In the genomic region with DNA sequence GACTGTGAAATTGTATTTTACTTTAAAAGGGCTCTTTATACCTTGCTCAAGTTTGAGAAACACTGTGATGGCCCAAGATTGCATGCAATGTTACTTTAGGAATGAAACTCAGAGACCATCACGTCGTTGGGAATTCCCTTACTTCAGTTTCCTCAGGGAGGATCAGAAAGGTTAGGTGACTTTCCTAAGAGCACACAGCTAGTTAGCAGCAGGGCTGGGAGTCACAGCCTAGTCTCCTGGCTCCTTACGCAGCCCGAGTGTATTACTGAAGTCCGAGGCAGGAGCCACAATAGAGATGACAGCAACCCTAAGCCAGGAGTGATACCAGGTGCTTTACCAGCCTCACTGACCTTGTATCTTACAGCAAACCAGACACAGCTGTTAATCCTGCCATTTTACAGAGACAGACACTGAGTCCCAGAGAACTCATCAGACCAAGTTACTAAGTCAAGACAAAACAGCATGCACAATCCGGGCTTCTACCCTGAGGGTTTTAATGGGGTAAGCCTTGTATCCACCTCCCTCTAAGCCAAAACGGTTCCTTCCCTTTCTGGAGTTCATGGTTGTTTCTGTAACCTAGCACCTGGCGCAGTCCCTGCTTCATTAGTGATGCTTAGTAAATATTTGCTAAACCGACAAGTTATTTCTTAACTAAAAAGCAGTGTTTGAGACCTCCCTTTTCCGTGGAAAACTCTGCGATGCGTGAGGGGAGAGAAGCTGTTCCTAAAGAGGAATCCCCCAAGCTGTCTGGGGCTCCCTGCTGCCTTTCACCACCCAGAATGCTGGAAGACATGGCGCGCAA, we compare ENCODE assay signal across 17 cellular contexts.
DNase-seq lines count a peak whose midpoint lies in the region; ATAC-seq and TF ChIP-seq lines count a peak whose summit lies in the region.
"Had no signal": no experiment of that assay in that cellular context is flagged by ENCODE, and none has a peak within 500 bp of the region (broad histone marks: within the 10 kb centered on the region; RNA-seq: fewer than 3 reads in every experiment).

No MANE protein-coding gene starts in this region.

- H3K36me3 Mint-ChIP-seq in progenitor cell of endocrine pancreas (ENCODE audit: insufficient read depth): peaks cover 6% of the 10 kb centered on the region

- peak overlapping the region; percentile 72 for H3K4me3 Mint-ChIP-seq in progenitor cell of endocrine pancreas (ENCODE audit: low read depth)
- H3K4me3 Mint-ChIP-seq: naive thymus-derived CD8-positive, alpha-beta T cell; stimulated activated naive CD8-positive, alpha-beta T cell treated with anti-CD3 and anti-CD28 coated beads, Interleukin-15, amount 100 ng/mL, for 72 hours; T-helper 1 cell treated with Interleukin-12 subunit alpha and Interleukin-12 subunit beta and Interleukin-4 antibody, amounts not matched to agents 30 μg/mL and 1 μg/mL, for 36 hours had no signal

- H3K4me1 Mint-ChIP-seq in progenitor cell of endocrine pancreas (ENCODE audit: low read depth): peaks cover 22% of the 10 kb centered on the region
- H3K4me1 Mint-ChIP-seq: stimulated activated naive CD8-positive, alpha-beta T cell treated with anti-CD3 and anti-CD28 coated beads, Interleukin-15, amount 100 ng/mL, for 72 hours had no signal

- H3K27ac Mint-ChIP-seq in progenitor cell of endocrine pancreas: peak overlapping the region; percentile 98
- H3K27ac Mint-ChIP-seq: T-helper 1 cell treated with Interleukin-12 subunit alpha and Interleukin-12 subunit beta and Interleukin-4 antibody, amounts not matched to agents 30 μg/mL and 1 μg/mL, for 36 hours had no signal

- peak; percentile 69 for DNase-seq in NCI-H2107 treated with DMSO at 0.1 percent for 48 hours (lab: John Stamatoyannopoulos, UW; ENCODE audit: unreplicated experiment)
- no peak for DNase-seq in NCI-H2107 (lab: John Stamatoyannopoulos, UW)
- DNase-seq in NCI-H526 treated with DMSO at 0.1 percent for 48 hours (lab: John Stamatoyannopoulos, UW): peak; percentile 67
- no peak for DNase-seq in epithelial cell of proximal tubule (ENCODE audit: low read depth)
- DNase-seq in progenitor cell of endocrine pancreas (ENCODE audit: low spot score, unreplicated experiment): no peak
- DNase-seq: activated CD4-positive, alpha-beta T cell treated with anti-CD3 and anti-CD28 coated beads for 1 hour; central memory CD4-positive, alpha-beta T cell; HCEC 1CT; left ventricle myocardium superior; naive thymus-derived CD8-positive, alpha-beta T cell; stimulated activated naive CD8-positive, alpha-beta T cell treated with anti-CD3 and anti-CD28 coated beads, Interleukin-15, amount 100 ng/mL, for 72 hours had no signal

- no peaks in the 10 kb centered on the region for H3K9me3 Mint-ChIP-seq in progenitor cell of endocrine pancreas (ENCODE audit: low read depth)
- H3K9me3 Mint-ChIP-seq: activated naive CD4-positive, alpha-beta T cell treated with anti-CD3 and anti-CD28 coated beads, Interleukin-2, amount 50 U/mL, for 72 hours; naive thymus-derived CD8-positive, alpha-beta T cell; stimulated activated naive CD8-positive, alpha-beta T cell treated with anti-CD3 and anti-CD28 coated beads, Interleukin-15, amount 100 ng/mL, for 72 hours; T-helper 1 cell treated with Interleukin-12 subunit alpha and Interleukin-12 subunit beta and Interleukin-4 antibody, amounts not matched to agents 30 μg/mL and 1 μg/mL, for 36 hours had no signal

- TF ChIP-seq CTCF in epithelial cell of proximal tubule (conservative IDR thresholded peaks at IDR 0.05; ENCODE audit: low read depth, low read length): no peak
- TF ChIP-seq CTCF in progenitor cell of endocrine pancreas (IDR thresholded peaks at IDR 0.05; ENCODE audit: unreplicated experiment): no peak

- peak overlapping the region; percentile 29 for H3K4me3 ChIP-seq in epithelial cell of proximal tubule (ENCODE audit: low read depth, low read length)
- H3K4me3 ChIP-seq: A549 had no signal

- H3K27me3 Mint-ChIP-seq in progenitor cell of endocrine pancreas: no peaks in the 10 kb centered on the region
- H3K27me3 Mint-ChIP-seq: naive thymus-derived CD8-positive, alpha-beta T cell; stimulated activated naive CD8-positive, alpha-beta T cell treated with anti-CD3 and anti-CD28 coated beads, Interleukin-15, amount 100 ng/mL, for 72 hours had no signal

- ATAC-seq in GM21723 (IDR thresholded peaks at IDR 0.05; ENCODE audit: unreplicated experiment): no peak
- ATAC-seq in HG03432 (IDR thresholded peaks at IDR 0.05; ENCODE audit: unreplicated experiment): no peak
- ATAC-seq in HG03457 (IDR thresholded peaks at IDR 0.05; ENCODE audit: unreplicated experiment): no peak
- ATAC-seq: A549; activated naive CD4-positive, alpha-beta T cell treated with anti-CD3 and anti-CD28 coated beads, Interleukin-2, amount 50 U/mL, for 72 hours; naive thymus-derived CD8-positive, alpha-beta T cell; stimulated activated naive CD8-positive, alpha-beta T cell treated with anti-CD3 and anti-CD28 coated beads, Interleukin-15, amount 100 ng/mL, for 72 hours had no signal

Comparison
In these comparisons a context has a peak if more than half of its experiments do, and no peak if none do; other contexts are left out.
1. DNase-seq: peak in NCI-H2107 treated with DMSO at 0.1 percent for 48 hours (single experiment) and NCI-H526 treated with DMSO at 0.1 percent for 48 hours (single experiment); none in NCI-H2107 (single experiment), epithelial cell of proximal tubule (single experiment) and progenitor cell of endocrine pancreas (single experiment).